Comparison of ENCODE assay signal across 22 cellular contexts in genomic region chr3:65060904-65061303, GRCh38.
A peak's percentile ranks its signal among the peaks of the same experiment; 100 is the strongest.
DNase-seq lines count a peak whose midpoint lies in the region; ATAC-seq, FAIRE-seq and TF ChIP-seq lines count a peak whose summit lies in the region.
"Had no signal": no experiment of that assay in that cellular context is flagged by ENCODE, and none has a peak within 500 bp of the region (broad histone marks: within the 10 kb centered on the region; RNA-seq: fewer than 3 reads in every experiment).

No MANE protein-coding gene starts in this region.

- H3K27me3 Mint-ChIP-seq in H9 (ENCODE audit: low read depth) (no peaks in the 10 kb centered on the region; the same call in none of the 2 replicates), astrocyte (ENCODE audit: low read depth, unreplicated experiment) (no peaks in the 10 kb centered on the region), glutamatergic neuron (ENCODE audit: unreplicated experiment) (peaks cover 2% of the 10 kb centered on the region)
- H3K27me3 Mint-ChIP-seq in activated CD8-positive, alpha-beta T cell treated with anti-CD3 and anti-CD28 coated beads, Interleukin-2, amount 10 ng/mL, durations not matched to agents 7 days and 5 days (ENCODE audit: low read depth): no peaks in the 10 kb centered on the region
- H3K27me3 Mint-ChIP-seq in activated CD4-positive, alpha-beta T cell treated with anti-CD3 and anti-CD28 coated beads, Interleukin-2, amount 10 ng/mL, durations not matched to agents 24 days and 14 days: no peaks in the 10 kb centered on the region
- H3K27me3 Mint-ChIP-seq: CD4-positive, CD25-positive, alpha-beta regulatory T cell had no signal

- CTCF ChIA-PET in activated CD8-positive, alpha-beta T cell treated with anti-CD3 and anti-CD28 coated beads, Interleukin-2, amount 10 ng/mL, durations not matched to agents 7 days and 5 days (lab: Charles Lee): no interaction called here

- no peak for FAIRE-seq in astrocyte (lab: Jason Lieb, UNC)
- FAIRE-seq: A549 had no signal

- POLR2A ChIA-PET in activated CD8-positive, alpha-beta T cell treated with anti-CD3 and anti-CD28 coated beads, Interleukin-2, amount 10 ng/mL, durations not matched to agents 7 days and 5 days (lab: Charles Lee): no interaction called here

- H3K9me3 ChIP-seq in H9 (ENCODE audit: control insufficient read depth, low read depth, low read length) (no peaks in the 10 kb centered on the region), astrocyte (ENCODE audit: insufficient read depth, low read depth, low read length) (no peaks in the 10 kb centered on the region), trophoblast cell (ENCODE audit: insufficient read depth, low read depth, low read length) (no peaks in the 10 kb centered on the region)
- H3K9me3 ChIP-seq: A549, SJCRH30 had no signal

- no peak overlapping the region for H4K91ac ChIP-seq in H9 (ENCODE audit: insufficient read length, low read depth, low read length)
- peak overlapping the region; percentile 35 for H4K91ac ChIP-seq in trophoblast cell (ENCODE audit: low read depth, low read length)

- no peak overlapping the region for H4K5ac ChIP-seq in H9 (ENCODE audit: insufficient read length, low read depth, low read length)

- H3K27ac Mint-ChIP-seq in H9 (peak overlapping the region in 1 of 3 experiments; percentile 13; a peak in 1 of 7 replicates), astrocyte (ENCODE audit: unreplicated experiment) (peak overlapping the region; percentile 35), glutamatergic neuron (ENCODE audit: unreplicated experiment) (no peak overlapping the region)
- H3K27ac Mint-ChIP-seq in activated CD8-positive, alpha-beta T cell treated with anti-CD3 and anti-CD28 coated beads, Interleukin-2, amount 10 ng/mL, durations not matched to agents 7 days and 5 days: no peak overlapping the region
- H3K27ac Mint-ChIP-seq in activated CD4-positive, alpha-beta T cell treated with anti-CD3 and anti-CD28 coated beads, Interleukin-2, amount 10 ng/mL, durations not matched to agents 24 days and 14 days: no peak overlapping the region
- H3K27ac Mint-ChIP-seq: CD4-positive, CD25-positive, alpha-beta regulatory T cell; HFFc6 had no signal

- no peak overlapping the region for H3K27ac ChIP-seq in H9 (ENCODE audit: insufficient read length, low read depth, low read length)
- H3K27ac ChIP-seq in astrocyte (ENCODE audit: low read depth, low read length): no peak overlapping the region
- no peak overlapping the region for H3K27ac ChIP-seq in trophoblast cell (ENCODE audit: low read depth, low read length)
- H3K27ac ChIP-seq: A549, HL-60, KMS-11, SJCRH30 had no signal

- no peak overlapping the region for H3K4ac ChIP-seq in H9 (ENCODE audit: low read depth, low read length)
- no peak overlapping the region for H3K4ac ChIP-seq in trophoblast cell (ENCODE audit: low read depth, low read length)

- H2BK5ac ChIP-seq in H9 (ENCODE audit: insufficient read length, low read length) (no peak overlapping the region), trophoblast cell (ENCODE audit: low read depth, low read length, poor library complexity) (no peak overlapping the region)

- H3K4me1 Mint-ChIP-seq in H9 (no peaks in the 10 kb centered on the region), astrocyte (ENCODE audit: low read depth, unreplicated experiment) (peaks cover 11% of the 10 kb centered on the region), glutamatergic neuron (ENCODE audit: low read depth, unreplicated experiment) (no peaks in the 10 kb centered on the region)
- no peaks in the 10 kb centered on the region for H3K4me1 Mint-ChIP-seq in activated CD8-positive, alpha-beta T cell treated with anti-CD3 and anti-CD28 coated beads, Interleukin-2, amount 10 ng/mL, durations not matched to agents 7 days and 5 days (ENCODE audit: low read depth)
- H3K4me1 Mint-ChIP-seq in activated CD4-positive, alpha-beta T cell treated with anti-CD3 and anti-CD28 coated beads, Interleukin-2, amount 10 ng/mL, durations not matched to agents 24 days and 14 days: no peaks in the 10 kb centered on the region
- H3K4me1 Mint-ChIP-seq: CD4-positive, CD25-positive, alpha-beta regulatory T cell had no signal

- H3K79me2 ChIP-seq in H9 (ENCODE audit: insufficient read depth, low read length) (no peaks in the 10 kb centered on the region), astrocyte (ENCODE audit: insufficient read depth, low read length) (no peaks in the 10 kb centered on the region), trophoblast cell (ENCODE audit: control insufficient read depth, insufficient read depth, low read length, poor library complexity) (no peaks in the 10 kb centered on the region)

- H3K27me3 ChIP-seq in H9 (ENCODE audit: insufficient read depth, low read length): no peaks in the 10 kb centered on the region
- no peaks in the 10 kb centered on the region for H3K27me3 ChIP-seq in astrocyte (ENCODE audit: insufficient read depth, low read length)
- H3K27me3 ChIP-seq in trophoblast cell (ENCODE audit: insufficient read depth, low read length): no peaks in the 10 kb centered on the region
- H3K27me3 ChIP-seq: SJCRH30 had no signal

- intact Hi-C loops in activated CD4-positive, alpha-beta T cell treated with anti-CD3 and anti-CD28 coated beads, Interleukin-2, amount 10 ng/mL, durations not matched to agents 24 days and 14 days (cut with micrococcal nuclease): no loop called here

- H3K18ac ChIP-seq in H9 (ENCODE audit: insufficient read length, low read depth, low read length) (no peak overlapping the region), trophoblast cell (ENCODE audit: low read length) (no peak overlapping the region)

- no peak overlapping the region for H3K4me3 Mint-ChIP-seq in H9
- H3K4me3 Mint-ChIP-seq in astrocyte (ENCODE audit: unreplicated experiment): no peak overlapping the region
- H3K4me3 Mint-ChIP-seq in glutamatergic neuron (ENCODE audit: unreplicated experiment): no peak overlapping the region
- no peak overlapping the region for H3K4me3 Mint-ChIP-seq in activated CD8-positive, alpha-beta T cell treated with anti-CD3 and anti-CD28 coated beads, Interleukin-2, amount 10 ng/mL, durations not matched to agents 7 days and 5 days
- no peak overlapping the region for H3K4me3 Mint-ChIP-seq in activated CD4-positive, alpha-beta T cell treated with anti-CD3 and anti-CD28 coated beads, Interleukin-2, amount 10 ng/mL, durations not matched to agents 24 days and 14 days
- H3K4me3 Mint-ChIP-seq: CD4-positive, CD25-positive, alpha-beta regulatory T cell; HFFc6 had no signal

- no peaks in the 10 kb centered on the region for H3K23me2 ChIP-seq in H9 (ENCODE audit: insufficient read length, low read depth, low read length, poor library complexity, severe bottlenecking)

- H3K4me2 ChIP-seq in H9 (ENCODE audit: insufficient read depth, insufficient read length, low read length): no peak overlapping the region
- no peak overlapping the region for H3K4me2 ChIP-seq in astrocyte (ENCODE audit: low read length)
- H3K4me2 ChIP-seq in trophoblast cell (ENCODE audit: low read length): no peak overlapping the region
- H3K4me2 ChIP-seq: A549, KMS-11 had no signal

- no CpG with 5 or more reads among the region's 2 CpGs for WGBS in H9 (ENCODE audit: extremely low coverage, insufficient read length, low lambda C conversion rate)
- WGBS in trophoblast cell (ENCODE audit: extremely low coverage, insufficient coverage, insufficient read length): no CpG with 5 or more reads among the region's 2 CpGs

- no peaks in the 10 kb centered on the region for H4K20me1 ChIP-seq in H9 (ENCODE audit: control insufficient read depth, insufficient read depth, insufficient read length)
- H4K20me1 ChIP-seq in astrocyte (ENCODE audit: insufficient read depth, low read length): no peaks in the 10 kb centered on the region

- no peak overlapping the region for H3T11ph ChIP-seq in H9 (ENCODE audit: low read length)

- H3K79me1 ChIP-seq in H9 (ENCODE audit: insufficient read depth, low read depth, low read length, poor library complexity, severe bottlenecking): no peaks in the 10 kb centered on the region
- no peaks in the 10 kb centered on the region for H3K79me1 ChIP-seq in trophoblast cell (ENCODE audit: low read length)

- H3K23ac ChIP-seq in H9 (ENCODE audit: insufficient read length, low read depth, low read length) (no peak overlapping the region), trophoblast cell (ENCODE audit: low read length) (no peak overlapping the region)

- peak; percentile 47 for TF ChIP-seq CTCF in H9 (conservative IDR thresholded peaks at IDR 0.05)
- no peak for TF ChIP-seq CTCF in astrocyte (IDR thresholded peaks at IDR 0.05; ENCODE audit: insufficient read depth, low read depth, low read length)
- peak; percentile 14 for TF ChIP-seq CTCF in glutamatergic neuron (IDR thresholded peaks at IDR 0.05; ENCODE audit: partially characterized antibody, unreplicated experiment)

- H2BK120ac ChIP-seq in H9 (ENCODE audit: low read depth, low read length, poor library complexity, severe bottlenecking) (no peak overlapping the region), trophoblast cell (ENCODE audit: insufficient read depth, low read length, poor library complexity) (no peak overlapping the region)

- H3K9ac ChIP-seq in H9 (ENCODE audit: extremely low read depth, insufficient read length, low read length) (no peak overlapping the region), astrocyte (ENCODE audit: low read length) (no peak overlapping the region), trophoblast cell (ENCODE audit: low read length) (no peak overlapping the region)
- H3K9ac ChIP-seq: KMS-11 had no signal

- H3K36me3 ChIP-seq in astrocyte (ENCODE audit: insufficient read depth, low read length) (no peaks in the 10 kb centered on the region), trophoblast cell (ENCODE audit: control insufficient read depth in 1 of 2, insufficient read depth in 2 of 2, low read length in 2 of 2) (no peaks in the 10 kb centered on the region)
- H3K36me3 ChIP-seq: SJCRH30 had no signal

- H3K14ac ChIP-seq in H9 (ENCODE audit: insufficient read depth, low read length): no peak overlapping the region
- H3K14ac ChIP-seq in trophoblast cell (ENCODE audit: low read length): no peak overlapping the region

- H3K9me3 Mint-ChIP-seq in H9: peaks cover 5 to 6% of the 10 kb centered on the region in 2 experiments; a peak in 3 of 5 replicates
- peaks cover 15% of the 10 kb centered on the region for H3K9me3 Mint-ChIP-seq in astrocyte (ENCODE audit: unreplicated experiment)
- peaks cover 6% of the 10 kb centered on the region for H3K9me3 Mint-ChIP-seq in glutamatergic neuron (ENCODE audit: unreplicated experiment)
- peaks cover 6% of the 10 kb centered on the region for H3K9me3 Mint-ChIP-seq in activated CD8-positive, alpha-beta T cell treated with anti-CD3 and anti-CD28 coated beads, Interleukin-2, amount 10 ng/mL, durations not matched to agents 7 days and 5 days (ENCODE audit: insufficient read depth)
- H3K9me3 Mint-ChIP-seq in activated CD4-positive, alpha-beta T cell treated with anti-CD3 and anti-CD28 coated beads, Interleukin-2, amount 10 ng/mL, durations not matched to agents 24 days and 14 days: peaks cover 9% of the 10 kb centered on the region

- H2AK5ac ChIP-seq in H9 (ENCODE audit: insufficient read length, low read length) (no peak overlapping the region), trophoblast cell (ENCODE audit: low read length) (no peak overlapping the region)

- ATAC-seq in activated CD8-positive, alpha-beta T cell treated with anti-CD3 and anti-CD28 coated beads, Interleukin-2, amount 10 ng/mL, durations not matched to agents 7 days and 5 days: no peak
- no peak for ATAC-seq in HG02642 (IDR thresholded peaks at IDR 0.05; ENCODE audit: poor library complexity, unreplicated experiment)
- ATAC-seq: A549, Panc1 had no signal

- H3K4me3 ChIP-seq in astrocyte (ENCODE audit: insufficient read depth, low read depth, low read length) (no peak overlapping the region), trophoblast cell (ENCODE audit: low read depth, low read length) (no peak overlapping the region)
- H3K4me3 ChIP-seq: A549, SJCRH30 had no signal

- no peaks in the 10 kb centered on the region for H3K4me1 ChIP-seq in H9 (ENCODE audit: insufficient read depth, low read length)
- H3K4me1 ChIP-seq in astrocyte (ENCODE audit: insufficient read depth, low read length): no peaks in the 10 kb centered on the region
- no peaks in the 10 kb centered on the region for H3K4me1 ChIP-seq in trophoblast cell (ENCODE audit: control insufficient read depth in 1 of 2, insufficient read depth in 2 of 2, low read length in 2 of 2)
- H3K4me1 ChIP-seq: A549, SJCRH30 had no signal

- H3K36me3 Mint-ChIP-seq in H9 (ENCODE audit: insufficient read depth in 1 of 3, low read depth in 3 of 3) (peaks cover 0 to 2% (median under 1%) of the 10 kb centered on the region in 3 experiments; a peak in 3 of 7 replicates), astrocyte (ENCODE audit: low read depth, unreplicated experiment) (no peaks in the 10 kb centered on the region), glutamatergic neuron (ENCODE audit: unreplicated experiment) (no peaks in the 10 kb centered on the region)
- H3K36me3 Mint-ChIP-seq in activated CD8-positive, alpha-beta T cell treated with anti-CD3 and anti-CD28 coated beads, Interleukin-2, amount 10 ng/mL, durations not matched to agents 7 days and 5 days (ENCODE audit: low read depth): no peaks in the 10 kb centered on the region
- no peaks in the 10 kb centered on the region for H3K36me3 Mint-ChIP-seq in activated CD4-positive, alpha-beta T cell treated with anti-CD3 and anti-CD28 coated beads, Interleukin-2, amount 10 ng/mL, durations not matched to agents 24 days and 14 days (ENCODE audit: low read depth)
- H3K36me3 Mint-ChIP-seq: CD4-positive, CD25-positive, alpha-beta regulatory T cell had no signal

- no peak overlapping the region for H4K8ac ChIP-seq in H9 (replicated peaks; ENCODE audit: insufficient read length, low read depth, low read length)
- H4K8ac ChIP-seq in trophoblast cell (ENCODE audit: low read depth, low read length): no peak overlapping the region

- no peak for DNase-seq in H9
- no peak for DNase-seq in astrocyte (ENCODE audit: low read depth)
- DNase-seq in glutamatergic neuron: no peak
- no peak for DNase-seq in trophoblast cell
- DNase-seq in activated CD8-positive, alpha-beta T cell treated with anti-CD3 and anti-CD28 coated beads, Interleukin-2, amount 10 ng/mL, durations not matched to agents 7 days and 5 days: no peak
- no peak for DNase-seq in activated CD4-positive, alpha-beta T cell treated with anti-CD3 and anti-CD28 coated beads, Interleukin-2, amount 10 ng/mL, durations not matched to agents 24 days and 14 days
- DNase-seq: CD4-positive, CD25-positive, alpha-beta regulatory T cell; COR-L47; DMS79; H7; HFFc6; NCI-H1105 treated with DMSO at 0.1 percent for 48 hours; NCI-H2029 treated with DMSO at 0.1 percent for 48 hours; NCI-H226; NCI-H510A treated with DMSO at 0.1 percent for 48 hours; NCI-H748 treated with DMSO at 0.1 percent for 48 hours; SJCRH30 had no signal

- H2AFZ ChIP-seq in H9 (ENCODE audit: low read length) (no peak overlapping the region), astrocyte (ENCODE audit: low read depth, low read length) (no peak overlapping the region), trophoblast cell (ENCODE audit: insufficient read depth, low read length, poor library complexity) (no peak overlapping the region)

- no peak overlapping the region for H3K56ac ChIP-seq in H9 (ENCODE audit: insufficient read length, low read depth, low read length)

- no peak overlapping the region for H2BK20ac ChIP-seq in H9 (ENCODE audit: low read depth, low read length, poor library complexity, severe bottlenecking)

- H2BK12ac ChIP-seq in H9 (ENCODE audit: insufficient read length, low read depth, low read length): no peak overlapping the region
- no peak overlapping the region for H2BK12ac ChIP-seq in trophoblast cell (ENCODE audit: low read length)

- no peak overlapping the region for H4K12ac ChIP-seq in trophoblast cell (ENCODE audit: low read depth, low read length)

- no peak overlapping the region for H2BK15ac ChIP-seq in H9 (ENCODE audit: low read depth, low read length)
